ENCODE assay signal across 15 cellular contexts in genomic region chr16:54135361-54136275, GRCh38.
DNase-seq lines count a peak whose midpoint lies in the region; ATAC-seq, FAIRE-seq and TF ChIP-seq lines count a peak whose summit lies in the region.
"Had no signal": no experiment of that assay in that cellular context is flagged by ENCODE, and none has a peak within 500 bp of the region (broad histone marks: within the 10 kb centered on the region; RNA-seq: fewer than 3 reads in every experiment).

No MANE protein-coding gene starts in this region.

- in situ Hi-C loops in astrocyte of the cerebellum (cut with HindIII; ENCODE audit: low sequenced_read_pairs) = no loop called here

- H3K79me2 ChIP-seq in keratinocyte (ENCODE audit: control insufficient read depth, insufficient read depth, low read length) = no peaks in the 10 kb centered on the region

- dilution Hi-C loops in keratinocyte (cut with MboI; ENCODE audit: extremely low pct_ligation_motif_present, low sequenced_read_pairs) = no loop called here

- H3K36me3 ChIP-seq in keratinocyte (ENCODE audit: control insufficient read depth in 2 of 2, extremely low read depth in 1 of 2, insufficient read depth in 2 of 2, low read length in 2 of 2) = no peaks in the 10 kb centered on the region
- H3K36me3 ChIP-seq: ascending aorta, Peyer's patch, vagina had no signal

- no peak for ATAC-seq in GM21367 (IDR thresholded peaks at IDR 0.05; ENCODE audit: unreplicated experiment)
- ATAC-seq in HG03108 (IDR thresholded peaks at IDR 0.05; ENCODE audit: unreplicated experiment) = no peak

- H3K9me3 ChIP-seq in keratinocyte (ENCODE audit: control insufficient read depth, low read depth, low read length) = no peaks in the 10 kb centered on the region
- H3K9me3 ChIP-seq: ascending aorta, vagina had no signal

- no peak overlapping the region for H2AFZ ChIP-seq in keratinocyte (ENCODE audit: control insufficient read depth, low read length)

- peak; percentile 83 for DNase-seq in AG10803 (ENCODE audit: low read depth)
- DNase-seq in LHCN-M2 (ENCODE audit: low read depth) = peak; percentile 76
- peak; percentile 9 for DNase-seq in astrocyte of the cerebellum (ENCODE audit: low read depth)
- DNase-seq in keratinocyte (ENCODE audit: low read depth, low spot score) = no peak
- DNase-seq in NCI-H1694 (lab: John Stamatoyannopoulos, UW) = no peak
- DNase-seq in NCI-H526 (lab: John Stamatoyannopoulos, UW) = no peak
- DNase-seq: erythroblast, kidney, NCI-H2171, nephron progenitor cell, Peyer's patch had no signal

- no peaks in the 10 kb centered on the region for H4K20me1 ChIP-seq in keratinocyte (ENCODE audit: control insufficient read depth, extremely low read depth, insufficient read depth, low read length)

- H3K4me2 ChIP-seq in keratinocyte (ENCODE audit: control insufficient read depth, extremely low read depth, insufficient read depth, low read depth, low read length) = no peak overlapping the region

- H3K27me3 ChIP-seq in keratinocyte (ENCODE audit: control insufficient read depth, extremely low read depth, insufficient read depth, low read length) = no peaks in the 10 kb centered on the region
- H3K27me3 ChIP-seq: ascending aorta, Peyer's patch, vagina had no signal

- H3K4me1 ChIP-seq in keratinocyte (ENCODE audit: control insufficient read depth, extremely low read depth, insufficient read depth, low read length) = peaks cover 13% of the 10 kb centered on the region
- H3K4me1 ChIP-seq: ascending aorta, Peyer's patch, vagina had no signal

- TF ChIP-seq CTCF in AG10803 (conservative IDR thresholded peaks at IDR 0.05; ENCODE audit: low read length) (no peak), astrocyte of the cerebellum (IDR thresholded peaks at IDR 0.05; ENCODE audit: low read depth, low read length, missing control alignments) (no peak), keratinocyte (optimal IDR thresholded peaks at IDR 0.05 in 1 of 3, IDR thresholded peaks at IDR 0.05 in 1 of 3, conservative IDR thresholded peaks at IDR 0.05 in 1 of 3; ENCODE audit: extremely low read depth in 1 of 3, insufficient read depth in 2 of 3, low read length in 3 of 3) (no peak)

- no peak for FAIRE-seq in keratinocyte (lab: Jason Lieb, UNC)
- FAIRE-seq: kidney had no signal

- H3K9me1 ChIP-seq in keratinocyte (ENCODE audit: control insufficient read depth, extremely low read depth, insufficient read depth, low read length) = no peaks in the 10 kb centered on the region

- H3K9ac ChIP-seq in keratinocyte (ENCODE audit: control insufficient read depth, extremely low read depth, insufficient read depth, low read length) = peak overlapping the region; percentile 18

- H3K27ac ChIP-seq in keratinocyte (ENCODE audit: control insufficient read depth, insufficient read depth, low read length) = peak overlapping the region; percentile 56
- H3K27ac ChIP-seq: ascending aorta, Peyer's patch, vagina had no signal

- H3K4me3 ChIP-seq in AG10803 (ENCODE audit: low read length) (no peak overlapping the region), astrocyte of the cerebellum (ENCODE audit: low read depth, low read length) (no peak overlapping the region), keratinocyte (ENCODE audit: control insufficient read depth in 2 of 3, extremely low read depth in 1 of 3, insufficient read depth in 2 of 3, low read depth in 1 of 3, low read length in 3 of 3) (no peak overlapping the region)
- H3K4me3 ChIP-seq: ascending aorta, Peyer's patch, vagina had no signal

Comparison
In these comparisons a context has a peak if more than half of its experiments do, and no peak if none do; other contexts are left out.
1. DNase-seq: peak in AG10803 (single experiment), LHCN-M2 (single experiment) and astrocyte of the cerebellum (single experiment); none in keratinocyte (single experiment), NCI-H1694 (single experiment) and NCI-H526 (0 of 2).